Comparison of ENCODE assay signal across 1 cellular context in genomic region chr5:138035605-138036537, GRCh38.
TF ChIP-seq lines count a peak whose summit lies in the region.

No MANE protein-coding gene starts in this region.

TF ChIP-seq in HepG2, 621 proteins besides CTCF, POLR2A, EP300 and RAD21 (continued from another document and continues in another):
- TF ChIP-seq ZNF557 (CRISPR knock-in tag; IDR thresholded peaks at IDR 0.05) (no peak), ZNF17 (CRISPR knock-in tag; IDR thresholded peaks at IDR 0.05) (no peak), RARG (CRISPR knock-in tag; IDR thresholded peaks at IDR 0.05; ENCODE audit: low read depth) (no peak), YEATS2 (CRISPR knock-in tag; IDR thresholded peaks at IDR 0.05; ENCODE audit: borderline replicate concordance) (peak; percentile 25; the same call in 1 of the 2 replicates), ZNF280D (CRISPR knock-in tag; IDR thresholded peaks at IDR 0.05) (no peak), CEBPB (IDR thresholded peaks at IDR 0.05; ENCODE audit: borderline replicate concordance, low read depth, low read length) (no peak), ZKSCAN1 (IDR thresholded peaks at IDR 0.05; ENCODE audit: low read length) (no peak), SMARCC2 (IDR thresholded peaks at IDR 0.05) (no peak), CC2D1A (CRISPR knock-in tag; IDR thresholded peaks at IDR 0.05) (no peak), TCF12 (IDR thresholded peaks at IDR 0.05) (no peak), TCF12 (CRISPR knock-in tag; IDR thresholded peaks at IDR 0.05) (no peak), ZNF629 (CRISPR knock-in tag; conservative IDR thresholded peaks at IDR 0.05) (no peak), ZBTB10 (CRISPR knock-in tag; IDR thresholded peaks at IDR 0.05; ENCODE audit: borderline replicate concordance) (no peak), PHB2 (IDR thresholded peaks at IDR 0.05; ENCODE audit: partially characterized antibody) (no peak), ZNF441 (CRISPR knock-in tag; IDR thresholded peaks at IDR 0.05; ENCODE audit: borderline replicate concordance) (peak; percentile 67; the same call in 1 of the 2 replicates), ZMYM4 (CRISPR knock-in tag; IDR thresholded peaks at IDR 0.05) (peak; percentile 59), ZFP62 (CRISPR knock-in tag; IDR thresholded peaks at IDR 0.05) (no peak), KLF15 (CRISPR knock-in tag; IDR thresholded peaks at IDR 0.05; ENCODE audit: borderline replicate concordance) (no peak), CREB1 (IDR thresholded peaks at IDR 0.05) (no peak), CREB1 (CRISPR knock-in tag; IDR thresholded peaks at IDR 0.05) (peak; percentile 60), ZNF772 (CRISPR knock-in tag; IDR thresholded peaks at IDR 0.05) (no peak), ERF (CRISPR knock-in tag; IDR thresholded peaks at IDR 0.05) (no peak), HCFC1 (IDR thresholded peaks at IDR 0.05; ENCODE audit: low read depth, low read length) (no peak), SMC3 (IDR thresholded peaks at IDR 0.05; ENCODE audit: low read length) (peak; percentile 80), CEBPZ (IDR thresholded peaks at IDR 0.05; ENCODE audit: low read length) (no peak), ZNF503 (CRISPR knock-in tag; IDR thresholded peaks at IDR 0.05) (no peak), ZBTB3 (CRISPR knock-in tag; IDR thresholded peaks at IDR 0.05; ENCODE audit: borderline replicate concordance, low read depth) (no peak), STAG1 (CRISPR knock-in tag; IDR thresholded peaks at IDR 0.05) (peak; percentile 86), ZSCAN25 (CRISPR knock-in tag; IDR thresholded peaks at IDR 0.05) (no peak), ZNF143 (CRISPR knock-in tag; IDR thresholded peaks at IDR 0.05) (no peak), ZNF614 (CRISPR knock-in tag; IDR thresholded peaks at IDR 0.05; ENCODE audit: borderline replicate concordance) (no peak; the same call in 1 of the 2 replicates), REPIN1 (CRISPR knock-in tag; IDR thresholded peaks at IDR 0.05; ENCODE audit: borderline replicate concordance, low read depth) (peak; percentile 69; the same call in 1 of the 2 replicates), E2F2 (CRISPR knock-in tag; IDR thresholded peaks at IDR 0.05; ENCODE audit: borderline replicate concordance) (no peak), ZNF224 (CRISPR knock-in tag; IDR thresholded peaks at IDR 0.05) (no peak), SMAD1 (CRISPR knock-in tag; IDR thresholded peaks at IDR 0.05; ENCODE audit: borderline replicate concordance, low read depth) (no peak), RCOR2 (CRISPR knock-in tag; IDR thresholded peaks at IDR 0.05) (0 out of 2 replicates have a peak, but pooled peaks have one; percentile 17), ELK4 (CRISPR knock-in tag; IDR thresholded peaks at IDR 0.05; ENCODE audit: borderline replicate concordance) (no peak), ZNF160 (CRISPR knock-in tag; IDR thresholded peaks at IDR 0.05) (no peak), RFXANK (CRISPR knock-in tag; IDR thresholded peaks at IDR 0.05) (no peak), GATAD1 (CRISPR knock-in tag; IDR thresholded peaks at IDR 0.05) (peak; percentile 44; the same call in 1 of the 2 replicates), ARNT2 (CRISPR knock-in tag; IDR thresholded peaks at IDR 0.05; ENCODE audit: low read depth) (no peak)
- TF ChIP-seq, protein P1, sequence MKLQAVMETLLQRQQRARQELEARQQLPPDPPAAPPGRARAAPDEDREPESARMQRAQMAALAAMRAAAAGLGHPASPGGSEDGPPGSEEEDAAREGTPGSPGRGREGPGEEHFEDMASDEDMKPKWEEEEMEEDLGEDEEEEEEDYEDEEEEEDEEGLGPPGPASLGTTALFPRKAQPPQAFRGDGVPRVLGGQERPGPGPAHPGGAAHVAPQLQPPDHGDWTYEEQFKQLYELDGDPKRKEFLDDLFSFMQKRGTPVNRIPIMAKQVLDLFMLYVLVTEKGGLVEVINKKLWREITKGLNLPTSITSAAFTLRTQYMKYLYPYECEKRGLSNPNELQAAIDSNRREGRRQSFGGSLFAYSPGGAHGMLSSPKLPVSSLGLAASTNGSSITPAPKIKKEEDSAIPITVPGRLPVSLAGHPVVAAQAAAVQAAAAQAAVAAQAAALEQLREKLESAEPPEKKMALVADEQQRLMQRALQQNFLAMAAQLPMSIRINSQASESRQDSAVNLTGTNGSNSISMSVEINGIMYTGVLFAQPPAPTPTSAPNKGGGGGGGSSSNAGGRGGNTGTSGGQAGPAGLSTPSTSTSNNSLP (IDR thresholded peaks at IDR 0.05; ENCODE audit: low read depth, low read length): peak; percentile 78
- TF ChIP-seq, protein P2, sequence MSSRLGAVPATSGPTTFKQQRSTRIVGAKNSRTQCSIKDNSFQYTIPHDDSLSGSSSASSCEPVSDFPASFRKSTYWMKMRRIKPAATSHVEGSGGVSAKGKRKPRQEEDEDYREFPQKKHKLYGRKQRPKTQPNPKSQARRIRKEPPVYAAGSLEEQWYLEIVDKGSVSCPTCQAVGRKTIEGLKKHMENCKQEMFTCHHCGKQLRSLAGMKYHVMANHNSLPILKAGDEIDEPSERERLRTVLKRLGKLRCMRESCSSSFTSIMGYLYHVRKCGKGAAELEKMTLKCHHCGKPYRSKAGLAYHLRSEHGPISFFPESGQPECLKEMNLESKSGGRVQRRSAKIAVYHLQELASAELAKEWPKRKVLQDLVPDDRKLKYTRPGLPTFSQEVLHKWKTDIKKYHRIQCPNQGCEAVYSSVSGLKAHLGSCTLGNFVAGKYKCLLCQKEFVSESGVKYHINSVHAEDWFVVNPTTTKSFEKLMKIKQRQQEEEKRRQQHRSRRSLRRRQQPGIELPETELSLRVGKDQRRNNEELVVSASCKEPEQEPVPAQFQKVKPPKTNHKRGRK (CRISPR knock-in tag; IDR thresholded peaks at IDR 0.05): no peak
- TF ChIP-seq, protein P3, sequence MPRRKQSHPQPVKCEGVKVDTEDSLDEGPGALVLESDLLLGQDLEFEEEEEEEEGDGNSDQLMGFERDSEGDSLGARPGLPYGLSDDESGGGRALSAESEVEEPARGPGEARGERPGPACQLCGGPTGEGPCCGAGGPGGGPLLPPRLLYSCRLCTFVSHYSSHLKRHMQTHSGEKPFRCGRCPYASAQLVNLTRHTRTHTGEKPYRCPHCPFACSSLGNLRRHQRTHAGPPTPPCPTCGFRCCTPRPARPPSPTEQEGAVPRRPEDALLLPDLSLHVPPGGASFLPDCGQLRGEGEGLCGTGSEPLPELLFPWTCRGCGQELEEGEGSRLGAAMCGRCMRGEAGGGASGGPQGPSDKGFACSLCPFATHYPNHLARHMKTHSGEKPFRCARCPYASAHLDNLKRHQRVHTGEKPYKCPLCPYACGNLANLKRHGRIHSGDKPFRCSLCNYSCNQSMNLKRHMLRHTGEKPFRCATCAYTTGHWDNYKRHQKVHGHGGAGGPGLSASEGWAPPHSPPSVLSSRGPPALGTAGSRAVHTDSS (CRISPR knock-in tag; conservative IDR thresholded peaks at IDR 0.05): no peak
- TF ChIP-seq, protein P4, sequence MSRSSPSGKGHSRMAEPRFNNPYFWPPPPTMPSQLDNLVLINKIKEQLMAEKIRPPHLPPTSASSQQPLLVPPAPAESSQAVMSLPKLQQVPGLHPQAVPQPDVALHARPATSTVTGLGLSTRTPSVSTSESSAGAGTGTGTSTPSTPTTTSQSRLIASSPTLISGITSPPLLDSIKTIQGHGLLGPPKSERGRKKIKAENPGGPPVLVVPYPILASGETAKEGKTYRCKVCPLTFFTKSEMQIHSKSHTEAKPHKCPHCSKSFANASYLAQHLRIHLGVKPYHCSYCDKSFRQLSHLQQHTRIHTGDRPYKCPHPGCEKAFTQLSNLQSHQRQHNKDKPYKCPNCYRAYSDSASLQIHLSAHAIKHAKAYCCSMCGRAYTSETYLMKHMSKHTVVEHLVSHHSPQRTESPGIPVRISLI (CRISPR knock-in tag; IDR thresholded peaks at IDR 0.05; ENCODE audit: borderline replicate concordance): peak; percentile 26; the same call in 1 of the 2 replicates
